34 cellular contexts compared by ENCODE assay signal in the genomic region with DNA sequence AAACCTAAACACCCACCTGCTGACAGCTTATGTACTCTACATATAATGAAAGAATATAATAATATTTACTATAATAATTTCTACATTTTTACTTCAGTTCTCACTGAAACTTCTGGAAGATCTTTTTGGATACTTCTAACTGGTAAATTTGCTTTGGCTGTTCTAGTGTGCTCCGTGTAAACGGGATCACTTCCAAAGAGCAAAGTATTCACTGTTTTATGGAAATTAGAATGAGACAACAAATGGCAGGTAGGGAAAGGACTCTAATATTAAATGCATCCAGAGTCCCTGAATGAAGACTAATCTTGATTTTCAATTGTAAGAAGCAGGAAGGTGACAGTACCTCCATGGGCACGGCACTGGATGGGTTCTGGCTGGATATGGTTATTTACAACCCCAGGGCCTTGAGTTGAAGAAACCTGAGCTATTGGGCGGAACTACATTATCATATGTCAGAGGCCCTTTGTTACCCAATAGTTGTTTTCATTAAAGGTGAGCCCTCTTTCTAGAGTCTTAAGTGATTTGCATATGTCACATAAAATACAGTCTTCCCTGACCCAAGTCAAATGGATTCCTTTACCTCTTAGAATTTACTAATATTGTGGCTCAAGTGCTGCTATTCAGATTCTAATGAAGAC. TPM values are rescaled to one million over a fixed set of nuclear protein-coding genes. Genes with fewer than 3 reads are reported as not detected.
A peak's percentile ranks its signal among the peaks of the same experiment; 100 is the strongest.
DNase-seq lines count a peak whose midpoint lies in the region; ATAC-seq, FAIRE-seq and TF ChIP-seq lines count a peak whose summit lies in the region.
"Had no signal": no experiment of that assay in that cellular context is flagged by ENCODE, and none has a peak within 500 bp of the region (broad histone marks: within the 10 kb centered on the region; RNA-seq: fewer than 3 reads in every experiment).

No MANE protein-coding gene starts in this region.

- H3K4me1 Mint-ChIP-seq in CD4-positive, alpha-beta memory T cell = peaks cover 26 to 38% (median 34%) of the 10 kb centered on the region in 4 donors

- H3K9me3 Mint-ChIP-seq in CD4-positive, alpha-beta memory T cell = no peaks in the 10 kb centered on the region
- H3K9me3 Mint-ChIP-seq: activated CD4-positive, alpha-beta memory T cell treated with anti-CD3 and anti-CD28 coated beads, Interleukin-2, amount 10 ng/mL, durations not matched to agents 7 days and 5 days; activated naive CD8-positive, alpha-beta T cell treated with anti-CD3 and anti-CD28 coated beads, Interleukin-2, amount 10 ng/mL, durations not matched to agents 7 days and 5 days; immature natural killer cell had no signal

- intact Hi-C loops in CD4-positive, alpha-beta memory T cell (cut with micrococcal nuclease) = no loop called here
- intact Hi-C loops in HepG2 (cut with micrococcal nuclease; ENCODE audit: unreplicated experiment) = no loop called here
- intact Hi-C loops in mucosa of descending colon (cut with DNase I, micrococcal nuclease) = no loop called here
- intact Hi-C loops in stomach (cut with DNase I; ENCODE audit: low total_unique reads) = no loop called here

- no peaks in the 10 kb centered on the region for H3K27me3 Mint-ChIP-seq in CD4-positive, alpha-beta memory T cell
- H3K27me3 Mint-ChIP-seq: activated CD4-positive, alpha-beta memory T cell treated with anti-CD3 and anti-CD28 coated beads, Interleukin-2, amount 10 ng/mL, durations not matched to agents 7 days and 5 days; activated naive CD8-positive, alpha-beta T cell treated with anti-CD3 and anti-CD28 coated beads, Interleukin-2, amount 10 ng/mL, durations not matched to agents 7 days and 5 days; T-helper 17 cell had no signal

- H3K27ac Mint-ChIP-seq in CD4-positive, alpha-beta memory T cell = peak overlapping the region in 4 of 7 donors; percentile 8 to 41 (median 28)
- H3K27ac Mint-ChIP-seq: activated CD4-positive, alpha-beta memory T cell treated with anti-CD3 and anti-CD28 coated beads, Interleukin-2, amount 10 ng/mL, durations not matched to agents 7 days and 5 days; activated naive CD8-positive, alpha-beta T cell treated with anti-CD3 and anti-CD28 coated beads, Interleukin-2, amount 10 ng/mL, durations not matched to agents 7 days and 5 days; T-helper 17 cell had no signal

- BruUV-seq in HepG2 (replicated peaks; lab: Mats Ljungman, UMichigan) = no TSS peak

- H3K4me2 ChIP-seq in HepG2 (ENCODE audit: low read depth, low read length) = no peak overlapping the region
- H3K4me2 ChIP-seq: hepatocyte had no signal

- H3K27me3 ChIP-seq in CD4-positive, alpha-beta memory T cell (ENCODE audit: insufficient read depth, low read length) = no peaks in the 10 kb centered on the region
- H3K27me3 ChIP-seq in HepG2 (ENCODE audit: control insufficient read depth in 1 of 2, insufficient read depth in 2 of 2, low read length in 2 of 2) (no peaks in the 10 kb centered on the region), stomach (no peaks in the 10 kb centered on the region)
- H3K27me3 ChIP-seq: hepatocyte, Peyer's patch, tibial artery had no signal

- peaks cover 31% of the 10 kb centered on the region for H3K4me1 ChIP-seq in CD4-positive, alpha-beta memory T cell (ENCODE audit: insufficient read depth, low read length)
- H3K4me1 ChIP-seq in HepG2 (ENCODE audit: insufficient read depth, low read length) (peaks cover 5% of the 10 kb centered on the region), mucosa of descending colon (ENCODE audit: low read depth) (no peaks in the 10 kb centered on the region), stomach (peaks cover 2 to 34% (median 16%) of the 10 kb centered on the region in 4 donors)
- H3K4me1 ChIP-seq: Peyer's patch had no signal

- POLR2A ChIA-PET in CD4-positive, alpha-beta memory T cell (lab: Charles Lee; ENCODE audit: partially characterized antibody) = interaction anchor here (1.4 to 6.9 kb wide), 4 partner anchors 10 to 102 kb away, joined by 4 to 33 read pairs (median 4); a partner anchor contains a TSS
- POLR2A ChIA-PET in HepG2 (lab: Yijun Ruan, JAX) = interaction anchor here (5.8 kb wide), 1 partner anchor 11 kb away, joined by 62 read pairs; a partner anchor contains a TSS

- H2AFZ ChIP-seq in HepG2 (ENCODE audit: low read length) = no peak overlapping the region
- H2AFZ ChIP-seq: hepatocyte had no signal

- TF ChIP-seq RAD21 in HepG2 (CRISPR knock-in tag; IDR thresholded peaks at IDR 0.05) = no peak

- H3K27ac ChIP-seq in 22Rv1 (peak overlapping the region; percentile 41), VCaP (peak overlapping the region; percentile 21; the same call in 1 of the 2 replicates), HepG2 (ENCODE audit: extremely low read length, insufficient read depth, low read length) (no peak overlapping the region), stomach (no peak overlapping the region)
- H3K27ac ChIP-seq in CD4-positive, alpha-beta memory T cell (ENCODE audit: low read depth, low read length) = no peak overlapping the region
- H3K27ac ChIP-seq: hepatocyte, Peyer's patch, tibial artery had no signal

- CTCF ChIA-PET in CD4-positive, alpha-beta memory T cell (lab: Charles Lee; ENCODE audit: partially characterized antibody) = interaction anchor here (0.6 to 3.4 kb wide), 4 partner anchors 10 to 80 kb away, joined by 3 to 16 read pairs (median 6); a partner anchor contains a TSS
- CTCF ChIA-PET in HepG2 (lab: Yijun Ruan, JAX; ENCODE audit: low intra/inter-chr PET ratio, low total read pairs) = no interaction called here

- TF ChIP-seq EP300 in HepG2 (IDR thresholded peaks at IDR 0.05; ENCODE audit: low read depth in 2 of 2, low read length in 2 of 2) (no peak), HepG2 (CRISPR knock-in tag; IDR thresholded peaks at IDR 0.05; ENCODE audit: borderline replicate concordance) (no peak), stomach (IDR thresholded peaks at IDR 0.05) (no peak)

- no peaks in the 10 kb centered on the region for H3K9me3 ChIP-seq in CD4-positive, alpha-beta memory T cell (ENCODE audit: control insufficient read depth in 1 of 2, low read length in 2 of 2)
- no peaks in the 10 kb centered on the region for H3K9me3 ChIP-seq in HepG2 (ENCODE audit: low read length)
- no peaks in the 10 kb centered on the region for H3K9me3 ChIP-seq in mucosa of descending colon
- no peaks in the 10 kb centered on the region for H3K9me3 ChIP-seq in stomach
- H3K9me3 ChIP-seq: Peyer's patch, tibial artery had no signal

- H3K4me3 ChIP-seq in CD4-positive, alpha-beta memory T cell (ENCODE audit: low read length in 2 of 2) = no peak overlapping the region
- H3K4me3 ChIP-seq in HepG2 (replicated peaks in 1 of 3; ENCODE audit: insufficient read depth in 1 of 3, low read depth in 2 of 3, low read length in 3 of 3) (no peak overlapping the region), mucosa of descending colon (no peak overlapping the region), stomach (no peak overlapping the region)
- H3K4me3 ChIP-seq: hepatocyte, Peyer's patch, tibial artery had no signal

- ATAC-seq in HepG2 (no peak), mucosa of descending colon (no peak)
- ATAC-seq: left colon, right cardiac atrium, T-helper 17 cell had no signal

- no peak for DNase-seq in CD4-positive, alpha-beta memory T cell
- no peak for DNase-seq in HepG2 (ENCODE audit: low spot score)
- DNase-seq in UCSD-AML1 (lab: John Stamatoyannopoulos, UW; ENCODE audit: unreplicated experiment) = no peak
- no peak for DNase-seq in mucosa of descending colon
- no peak for DNase-seq in stomach
- DNase-seq: activated CD4-positive, alpha-beta memory T cell treated with anti-CD3 and anti-CD28 coated beads, Interleukin-2, amount 10 ng/mL, durations not matched to agents 7 days and 5 days; activated CD4-positive, CD25-positive, alpha-beta regulatory T cell treated with anti-CD3 and anti-CD28 coated beads, Interleukin-2, amount 50 U/mL, for 72 hours; activated effector memory CD4-positive, alpha-beta T cell treated with anti-CD3 and anti-CD28 coated beads, Interleukin-2, amount 50 U/mL, for 16 hours; activated naive CD8-positive, alpha-beta T cell treated with anti-CD3 and anti-CD28 coated beads, Interleukin-2, amount 10 ng/mL, durations not matched to agents 7 days and 5 days; aorta; C1 segment of cervical spinal cord; DND-41; effector CD8-positive, alpha-beta T cell; immature natural killer cell; left colon; mesendoderm; MV-4-11; NCI-H1436; NCI-H2081; NCI-H345; NCI-H748 treated with DMSO at 0.1 percent for 48 hours; Peyer's patch; posterior cingulate gyrus; right cardiac atrium; SHP77; stimulated activated CD4-positive, alpha-beta T cell treated with anti-CD3 and anti-CD28 coated beads, Interleukin-2, amount 100 ng/mL, for 24 hours; T-helper 17 cell; tibial artery had no signal

- no peak overlapping the region for H3K4me3 Mint-ChIP-seq in CD4-positive, alpha-beta memory T cell
- H3K4me3 Mint-ChIP-seq: activated CD4-positive, alpha-beta memory T cell treated with anti-CD3 and anti-CD28 coated beads, Interleukin-2, amount 10 ng/mL, durations not matched to agents 7 days and 5 days; activated naive CD8-positive, alpha-beta T cell treated with anti-CD3 and anti-CD28 coated beads, Interleukin-2, amount 10 ng/mL, durations not matched to agents 7 days and 5 days; immature natural killer cell; T-helper 17 cell had no signal

- 98% methylated on average over 4 of the region's 4 CpGs for WGBS in HepG2 (ENCODE audit: low lambda C conversion rate)
- WGBS in stomach, 5 donors = 60 to 81% (median 64%) methylated on average over 4 of the region's 4 CpGs

- FAIRE-seq in HepG2 (lab: Jason Lieb, UNC) = no peak
- FAIRE-seq: bronchial epithelial cell, colon, TTC549 had no signal

- TF ChIP-seq POLR2A in HepG2 (IDR thresholded peaks at IDR 0.05; ENCODE audit: insufficient read depth in 1 of 2, low read depth in 2 of 2, low read length in 2 of 2) (0 out of 4 replicates have a peak, but pooled peaks of 1 of the 2 experiments have one; percentile 3), stomach (IDR thresholded peaks at IDR 0.05) (no peak)

- H3K9ac ChIP-seq in HepG2 (ENCODE audit: insufficient read depth, low read depth, low read length) = no peak overlapping the region

- H3K36me3 ChIP-seq in CD4-positive, alpha-beta memory T cell (ENCODE audit: insufficient read depth, low read length) = peaks cover 42% of the 10 kb centered on the region
- H3K36me3 ChIP-seq in HepG2 (replicated peaks in 1 of 2; ENCODE audit: control insufficient read depth in 1 of 2, insufficient read depth in 2 of 2, low read length in 2 of 2) (peaks cover 27 to 68% of the 10 kb centered on the region in 2 experiments), mucosa of descending colon (ENCODE audit: low read depth) (no peaks in the 10 kb centered on the region), stomach (peaks cover 19 to 82% (median 69%) of the 10 kb centered on the region in 4 donors)

- peaks cover 22% of the 10 kb centered on the region for H3K79me2 ChIP-seq in HepG2 (ENCODE audit: insufficient read depth, low read length)

- in situ Hi-C loops in HepG2 (cut with HindIII; ENCODE audit: extremely low pct_ligation_motif_present, low pct_unique_long_range_greater_than_20kb) = no loop called here

- peaks cover 10% of the 10 kb centered on the region for H4K20me1 ChIP-seq in HepG2 (ENCODE audit: insufficient read depth, low read length)

- no peak for TF ChIP-seq CTCF in 22Rv1 (IDR thresholded peaks at IDR 0.05)
- no peak for TF ChIP-seq CTCF in VCaP (conservative IDR thresholded peaks at IDR 0.05)
- no peak for TF ChIP-seq CTCF in HepG2 (CRISPR knock-in tag; IDR thresholded peaks at IDR 0.05)
- TF ChIP-seq CTCF in mucosa of descending colon (IDR thresholded peaks at IDR 0.05) = no peak
- no peak for TF ChIP-seq CTCF in stomach (IDR thresholded peaks at IDR 0.05)

- H3K36me3 Mint-ChIP-seq in CD4-positive, alpha-beta memory T cell = peaks cover 26 to 76% of the 10 kb centered on the region in 2 donors

RNA-seq across cellular contexts. Expression of a gene that starts 10.7 kb away (rescaled TPM):
- total RNA-seq in CD4-positive, alpha-beta memory T cell = 100 to 1,000 TPM; 183 to 184 TPM
- polyA plus RNA-seq in CD4-positive, alpha-beta memory T cell = 100 to 1,000 TPM; 217 to 250 TPM
- total RNA-seq in HepG2 (2016; rRNA removed; fragmentation: Illumina TruSeq; extraction: Trizol) = 67.6 and 147 TPM in 2 replicates
- total RNA-seq in HepG2 (2016; cell fraction: cytosol; rRNA removed; fragmentation: Illumina TruSeq; extraction: Trizol; ENCODE audit: low read depth) = 27.5 and 33.1 TPM in 2 replicates
- 65.3 and 155 TPM in 2 replicates for total RNA-seq in HepG2 (2016; cell fraction: insoluble cytoplasmic fraction; rRNA removed; fragmentation: Illumina TruSeq; extraction: Trizol)
- 54.7 and 62.6 TPM in 2 replicates for total RNA-seq in HepG2 (2016; cell fraction: membrane; rRNA removed; fragmentation: Illumina TruSeq; extraction: Trizol)
- 94.1 and 104 TPM in 2 replicates for total RNA-seq in HepG2 (2016; cell fraction: nucleus; rRNA removed; fragmentation: Illumina TruSeq; extraction: Trizol)
- 111 and 120 TPM in 2 replicates for polyA plus RNA-seq in HepG2 (2011; rRNA removed)
- polyA plus RNA-seq in HepG2 (2011; cell fraction: cytosol; rRNA removed) = 108 and 114 TPM in 2 replicates
- 34.4 and 41.3 TPM in 2 replicates for polyA plus RNA-seq in HepG2 (2011; cell fraction: nucleus; rRNA removed)
- polyA plus RNA-seq in HepG2 (2012) = 141 and 166 TPM in 2 replicates
- 43.0 and 45.1 TPM in 2 replicates for polyA plus RNA-seq in HepG2 (2016; cell fraction: cytosol; fragmentation: Illumina TruSeq; extraction: Trizol; ENCODE audit: low read depth)
- polyA plus RNA-seq in HepG2 (2016; cell fraction: insoluble cytoplasmic fraction; fragmentation: Illumina TruSeq; extraction: Trizol; ENCODE audit: low read depth) = 89.3 and 89.8 TPM in 2 replicates
- 67.3 and 70.7 TPM in 2 replicates for polyA plus RNA-seq in HepG2 (2016; cell fraction: membrane; fragmentation: Illumina TruSeq; extraction: Trizol; ENCODE audit: low read depth)
- 224 and 238 TPM in 2 replicates for polyA plus RNA-seq in HepG2 (2016; cell fraction: nucleus; fragmentation: Illumina TruSeq; extraction: Trizol; ENCODE audit: insufficient read depth, low read depth)
- polyA minus RNA-seq in HepG2 (2011; rRNA and poly(A)+ RNA removed; ENCODE audit: low replicate concordance) = 45.4 and 67.6 TPM in 2 replicates
- 45.6 and 46.9 TPM in 2 replicates for polyA minus RNA-seq in HepG2 (2011; cell fraction: cytosol; rRNA and poly(A)+ RNA removed)
- polyA minus RNA-seq in HepG2 (2011; cell fraction: nucleus; rRNA and poly(A)+ RNA removed) = 25.5 and 27.4 TPM in 2 replicates
- 100 to 1,000 TPM; 108 to 112 (median 109) TPM for total RNA-seq in mucosa of descending colon
- total RNA-seq in stomach = 10 to 100 TPM in 4 of 5 donors, 1 to 10 TPM in 1; 9.8 to 55.8 (median 37.7) TPM
- polyA plus RNA-seq in stomach = 100 to 1,000 TPM; 105 to 140 (median 115) TPM

RNA-seq across cellular contexts. Expression of a gene that starts 10.9 kb away (rescaled TPM):
- 10 to 100 TPM; 47.3 to 50.6 TPM for total RNA-seq in CD4-positive, alpha-beta memory T cell
- polyA plus RNA-seq in CD4-positive, alpha-beta memory T cell = 10 to 100 TPM; 32.3 to 37.1 TPM
- total RNA-seq in HepG2 (2016; rRNA removed; fragmentation: Illumina TruSeq; extraction: Trizol) (11.5 and 14.0 TPM in 2 replicates), mucosa of descending colon (10 to 100 TPM; 11.2 to 12.5 (median 11.4) TPM), stomach (10 to 100 TPM in 1 of 5 donors, 1 to 10 TPM in 3, under 1 TPM in 1; 0.58 to 20.2 (median 7.5) TPM)
- 16.2 and 16.3 TPM in 2 replicates for total RNA-seq in HepG2 (2016; cell fraction: cytosol; rRNA removed; fragmentation: Illumina TruSeq; extraction: Trizol; ENCODE audit: low read depth)
- 11.3 and 12.0 TPM in 2 replicates for total RNA-seq in HepG2 (2016; cell fraction: insoluble cytoplasmic fraction; rRNA removed; fragmentation: Illumina TruSeq; extraction: Trizol)
- 19.0 and 19.7 TPM in 2 replicates for total RNA-seq in HepG2 (2016; cell fraction: membrane; rRNA removed; fragmentation: Illumina TruSeq; extraction: Trizol)
- 10.1 and 13.8 TPM in 2 replicates for total RNA-seq in HepG2 (2016; cell fraction: nucleus; rRNA removed; fragmentation: Illumina TruSeq; extraction: Trizol)
- polyA plus RNA-seq in HepG2 (2011; rRNA removed) (16.4 and 17.8 TPM in 2 replicates), stomach (10 to 100 TPM in 2 of 3 donors, 1 to 10 TPM in 1; 4.8 to 13.0 (median 11.2) TPM)
- 12.8 and 17.1 TPM in 2 replicates for polyA plus RNA-seq in HepG2 (2011; cell fraction: cytosol; rRNA removed)
- polyA plus RNA-seq in HepG2 (2011; cell fraction: nucleus; rRNA removed) = 11.8 and 11.9 TPM in 2 replicates
- polyA plus RNA-seq in HepG2 (2012) = 8.2 and 10.9 TPM in 2 replicates
- 9.4 and 15.0 TPM in 2 replicates for polyA plus RNA-seq in HepG2 (2016; cell fraction: cytosol; fragmentation: Illumina TruSeq; extraction: Trizol; ENCODE audit: low read depth)
- 9.7 and 10.6 TPM in 2 replicates for polyA plus RNA-seq in HepG2 (2016; cell fraction: insoluble cytoplasmic fraction; fragmentation: Illumina TruSeq; extraction: Trizol; ENCODE audit: low read depth)
- polyA plus RNA-seq in HepG2 (2016; cell fraction: membrane; fragmentation: Illumina TruSeq; extraction: Trizol; ENCODE audit: low read depth) = 14.4 and 15.5 TPM in 2 replicates
- 14.6 and 15.5 TPM in 2 replicates for polyA plus RNA-seq in HepG2 (2016; cell fraction: nucleus; fragmentation: Illumina TruSeq; extraction: Trizol; ENCODE audit: insufficient read depth, low read depth)
- 12.7 and 18.4 TPM in 2 replicates for polyA minus RNA-seq in HepG2 (2011; rRNA and poly(A)+ RNA removed; ENCODE audit: low replicate concordance)
- 7.5 and 7.6 TPM in 2 replicates for polyA minus RNA-seq in HepG2 (2011; cell fraction: cytosol; rRNA and poly(A)+ RNA removed)
- polyA minus RNA-seq in HepG2 (2011; cell fraction: nucleus; rRNA and poly(A)+ RNA removed) = 17.8 and 18.7 TPM in 2 replicates

Comparison
In these comparisons a context has a peak if more than half of its experiments do, and no peak if none do; other contexts are left out.
1. H3K27ac ChIP-seq: peak in 22Rv1 (single experiment) and VCaP (single experiment); none in CD4-positive, alpha-beta memory T cell (single experiment), HepG2 (single experiment) and stomach (0 of 5).